In genomic region chr11:83044958-83045712, GRCh38 we compare ENCODE assay signal across 8 cellular contexts. TPM values are rescaled to one million over a fixed set of nuclear protein-coding genes. Genes with fewer than 3 reads are reported as not detected.
DNase-seq lines count a peak whose midpoint lies in the region; ATAC-seq and TF ChIP-seq lines count a peak whose summit lies in the region.

No MANE protein-coding gene starts in this region.

- DNase-seq in GM13976 (ENCODE audit: low spot score) (peak; percentile 41), HFF-Myc (ENCODE audit: extremely low read depth, low read depth) (peak; percentile 55), NCI-H460 (ENCODE audit: extremely low read depth, low read depth) (peak; percentile 37), fibroblast of pulmonary artery (ENCODE audit: low read depth) (peak; percentile 69), HK-2 (ENCODE audit: unreplicated experiment) (no peak), MM.1S (no peak)
- DNase-seq in activated CD4-positive, alpha-beta T cell treated with anti-CD3 and anti-CD28 coated beads, Interleukin-2, amount 10 ng/mL, durations not matched to agents 24 days and 14 days: no peak

- no peaks in the 10 kb centered on the region for H4K20me1 ChIP-seq in MM.1S (ENCODE audit: insufficient read depth, low read length)

- H3K4me2 ChIP-seq in MM.1S (ENCODE audit: low read depth, low read length): no peak overlapping the region

- H3K36me3 ChIP-seq in gastroesophageal sphincter: no peaks in the 10 kb centered on the region
- no peaks in the 10 kb centered on the region for H3K36me3 ChIP-seq in MM.1S (replicated peaks; ENCODE audit: insufficient read depth, low read length)

- H3K4me1 ChIP-seq in gastroesophageal sphincter (peaks cover 0 to 53% (median 13%) of the 10 kb centered on the region in 3 donors), MM.1S (ENCODE audit: low read length) (peaks cover 8% of the 10 kb centered on the region; the same call in 1 of the 2 replicates)

- H3K36me3 Mint-ChIP-seq in activated CD4-positive, alpha-beta T cell treated with anti-CD3 and anti-CD28 coated beads, Interleukin-2, amount 10 ng/mL, durations not matched to agents 24 days and 14 days (ENCODE audit: low read depth): peaks cover 2% of the 10 kb centered on the region

- no peak for TF ChIP-seq POLR2A in gastroesophageal sphincter (IDR thresholded peaks at IDR 0.05)

- H3K9me3 Mint-ChIP-seq in activated CD4-positive, alpha-beta T cell treated with anti-CD3 and anti-CD28 coated beads, Interleukin-2, amount 10 ng/mL, durations not matched to agents 24 days and 14 days: peaks cover under 1% of the 10 kb centered on the region

- H3K4me3 Mint-ChIP-seq in activated CD4-positive, alpha-beta T cell treated with anti-CD3 and anti-CD28 coated beads, Interleukin-2, amount 10 ng/mL, durations not matched to agents 24 days and 14 days: no peak overlapping the region

- H3K27ac Mint-ChIP-seq in activated CD4-positive, alpha-beta T cell treated with anti-CD3 and anti-CD28 coated beads, Interleukin-2, amount 10 ng/mL, durations not matched to agents 24 days and 14 days: no peak overlapping the region

- H3K27me3 ChIP-seq in gastroesophageal sphincter (no peaks in the 10 kb centered on the region), MM.1S (replicated peaks; ENCODE audit: insufficient read depth, low read length) (no peaks in the 10 kb centered on the region)

- no peak for ATAC-seq in gastroesophageal sphincter

- intact Hi-C loops in activated CD4-positive, alpha-beta T cell treated with anti-CD3 and anti-CD28 coated beads, Interleukin-2, amount 10 ng/mL, durations not matched to agents 24 days and 14 days (cut with micrococcal nuclease): no loop called here

- TF ChIP-seq CTCF in GM13976 (IDR thresholded peaks at IDR 0.05; ENCODE audit: borderline replicate concordance, control extremely low read depth, extremely low read depth, insufficient read depth, missing control alignments) (no peak), HFF-Myc (IDR thresholded peaks at IDR 0.05; ENCODE audit: low read depth, low read length, missing control alignments) (no peak), fibroblast of pulmonary artery (IDR thresholded peaks at IDR 0.05; ENCODE audit: low read length, missing control alignments) (no peak), gastroesophageal sphincter (IDR thresholded peaks at IDR 0.05) (no peak), MM.1S (IDR thresholded peaks at IDR 0.05; ENCODE audit: low read length) (no peak)

- H2AFZ ChIP-seq in MM.1S (ENCODE audit: low read length): no peak overlapping the region

- 44 to 57% methylated on average over 5 to 6 of the region's 8 CpGs for WGBS in gastroesophageal sphincter (ENCODE audit: low coverage in 1 of 2), 2 donors

- peaks cover 99% of the 10 kb centered on the region for H3K79me2 ChIP-seq in MM.1S (ENCODE audit: low read length)

- H3K9me2 ChIP-seq in MM.1S (replicated peaks; ENCODE audit: insufficient read depth, low read length): no peaks in the 10 kb centered on the region

- H3F3A ChIP-seq in MM.1S (ENCODE audit: insufficient read depth, low read length): no peaks in the 10 kb centered on the region

- TF ChIP-seq EP300 in gastroesophageal sphincter (IDR thresholded peaks at IDR 0.05): no peak

- H3K9ac ChIP-seq in MM.1S (ENCODE audit: low read length): no peak overlapping the region

- peaks cover 11% of the 10 kb centered on the region for H3K4me1 Mint-ChIP-seq in activated CD4-positive, alpha-beta T cell treated with anti-CD3 and anti-CD28 coated beads, Interleukin-2, amount 10 ng/mL, durations not matched to agents 24 days and 14 days

- H3K27ac ChIP-seq in gastroesophageal sphincter: no peak overlapping the region
- no peak overlapping the region for H3K27ac ChIP-seq in MM.1S (ENCODE audit: low read length)

- in situ Hi-C loops in GM13976 (cut with MboI; ENCODE audit: low sequenced_read_pairs, unreplicated experiment): no loop called here

- H3K4me3 ChIP-seq in HFF-Myc (replicated peaks; ENCODE audit: low read depth, low read length) (no peak overlapping the region), fibroblast of pulmonary artery (replicated peaks; ENCODE audit: low read depth, low read length) (no peak overlapping the region), gastroesophageal sphincter (no peak overlapping the region), MM.1S (ENCODE audit: low read length) (no peak overlapping the region)

- H3K27me3 Mint-ChIP-seq in activated CD4-positive, alpha-beta T cell treated with anti-CD3 and anti-CD28 coated beads, Interleukin-2, amount 10 ng/mL, durations not matched to agents 24 days and 14 days: no peaks in the 10 kb centered on the region

- H3K9me3 ChIP-seq in gastroesophageal sphincter (no peaks in the 10 kb centered on the region), MM.1S (replicated peaks; ENCODE audit: insufficient read depth, low read length) (no peaks in the 10 kb centered on the region)

RNA-seq across cellular contexts. Expression of gene RAB30, which starts 26.6 kb away (rescaled TPM):
- 2.6 and 3.7 TPM in 2 replicates for total RNA-seq in NCI-H460 (2014; rRNA removed; shearing (Covaris generic))
- polyA plus RNA-seq in NCI-H460 (2014; cell fraction: nucleus; rRNA removed): 1.1 and 2.0 TPM in 2 replicates
- 10 to 100 TPM; 18.7 to 36.6 (median 27.5) TPM for total RNA-seq in gastroesophageal sphincter
- 13.6 and 15.4 TPM in 2 replicates for total RNA-seq in activated CD4-positive, alpha-beta T cell treated with anti-CD3 and anti-CD28 coated beads, Interleukin-2, amount 10 ng/mL, durations not matched to agents 24 days and 14 days

Comparison
In these comparisons a context has a peak if more than half of its experiments do, and no peak if none do; other contexts are left out.
1. DNase-seq: peak in GM13976 (single experiment), HFF-Myc (single experiment), NCI-H460 (single experiment) and fibroblast of pulmonary artery (single experiment); none in activated CD4-positive, alpha-beta T cell treated with anti-CD3 and anti-CD28 coated beads, Interleukin-2, amount 10 ng/mL, durations not matched to agents 24 days and 14 days (single experiment), HK-2 (single experiment) and MM.1S (single experiment).